Comparison of ENCODE assay signal across 30 cellular contexts in the genomic region with DNA sequence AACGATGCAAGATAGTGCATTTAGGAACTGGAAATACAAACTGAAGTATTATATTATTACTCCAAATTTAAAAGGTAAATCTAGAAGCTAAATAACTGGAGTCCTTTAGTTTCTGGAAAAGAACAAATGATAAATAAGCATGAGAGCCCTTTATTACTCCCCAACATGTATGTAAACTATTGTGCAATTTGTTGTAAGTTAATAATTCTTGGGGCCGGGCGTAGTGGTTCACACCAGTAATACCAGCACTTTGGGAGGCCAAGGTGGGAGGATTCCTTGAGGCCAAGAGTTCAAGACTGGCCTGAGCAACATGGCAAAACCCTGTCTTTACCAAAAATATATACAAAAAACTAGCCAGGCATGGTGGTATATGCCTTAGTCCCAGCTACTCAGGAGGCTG.
"Had no signal": no experiment of that assay in that cellular context is flagged by ENCODE, and none has a peak within 500 bp of the region (broad histone marks: within the 10 kb centered on the region; RNA-seq: fewer than 3 reads in every experiment).

No MANE protein-coding gene starts in this region.

- ATAC-seq: natural killer cell; psoas muscle; right cardiac atrium; sciatic nerve; stimulated activated memory B cell treated with anti-CD40 and anti-IgM and Interleukin-4, amounts not matched to agents 10 μg/mL and 1 μg/mL and 100 μg/mL, for 72 hours; stimulated activated naive CD8-positive, alpha-beta T cell treated with anti-CD3 and anti-CD28 coated beads, Interleukin-15, amount 100 ng/mL, for 72 hours; stimulated activated naive CD8-positive, alpha-beta T cell treated with anti-CD3 and anti-CD28 coated beads, Interleukin-15, Interleukin-2, amounts not matched to agents 100 U/mL and 50 U/mL, for 24 hours had no signal

- H2AFZ ChIP-seq: neural progenitor cell, parathyroid adenoma had no signal

- H3K36me3 ChIP-seq: neural progenitor cell, ovary, spleen, thoracic aorta, thyroid gland, upper lobe of left lung, vagina had no signal

- H3K27ac ChIP-seq: neural progenitor cell, ovary, parathyroid adenoma, psoas muscle, skin epidermis, spleen, thoracic aorta, thyroid gland, tibial nerve, upper lobe of left lung, vagina had no signal

- H3K4me1 ChIP-seq: parathyroid adenoma had no signal

- H3K9ac ChIP-seq: neural progenitor cell, parathyroid adenoma had no signal

- H3K4me2 ChIP-seq: neural progenitor cell, smooth muscle cell had no signal

- H3K27ac Mint-ChIP-seq: natural killer cell; nephron; neural progenitor cell; stimulated activated naive CD8-positive, alpha-beta T cell treated with anti-CD3 and anti-CD28 coated beads, Interleukin-15, amount 100 ng/mL, for 72 hours had no signal

- H3K9me3 Mint-ChIP-seq: natural killer cell; nephron; neural progenitor cell; stimulated activated memory B cell treated with anti-CD40 and anti-IgM and Interleukin-4, amounts not matched to agents 10 μg/mL and 1 μg/mL and 100 μg/mL, for 72 hours; stimulated activated naive CD8-positive, alpha-beta T cell treated with anti-CD3 and anti-CD28 coated beads, Interleukin-15, amount 100 ng/mL, for 72 hours had no signal

- H3K27me3 ChIP-seq: neural progenitor cell, ovary, spleen, thyroid gland, tibial nerve, upper lobe of left lung, vagina had no signal

- H3K27me3 Mint-ChIP-seq: progenitor cell of endocrine pancreas; stimulated activated memory B cell treated with anti-CD40 and anti-IgM and Interleukin-4, amounts not matched to agents 10 μg/mL and 1 μg/mL and 100 μg/mL, for 72 hours; stimulated activated naive CD8-positive, alpha-beta T cell treated with anti-CD3 and anti-CD28 coated beads, Interleukin-15, amount 100 ng/mL, for 72 hours had no signal

- H3K4me3 Mint-ChIP-seq: natural killer cell; nephron; neural progenitor cell; stimulated activated memory B cell treated with anti-CD40 and anti-IgM and Interleukin-4, amounts not matched to agents 10 μg/mL and 1 μg/mL and 100 μg/mL, for 72 hours; stimulated activated naive CD8-positive, alpha-beta T cell treated with anti-CD3 and anti-CD28 coated beads, Interleukin-15, amount 100 ng/mL, for 72 hours had no signal

- H3K4me3 ChIP-seq: neural progenitor cell, ovary, psoas muscle, skin epidermis, smooth muscle cell, spleen, thoracic aorta, thyroid gland, tibial nerve, upper lobe of left lung, vagina had no signal

- H3K9me3 ChIP-seq: ovary, psoas muscle, spleen, thoracic aorta, thyroid gland, tibial nerve, upper lobe of left lung, vagina had no signal

- FAIRE-seq: urothelium cell line had no signal

- DNase-seq: natural killer cell; occipital lobe; ovary; posterior cingulate gyrus; psoas muscle; right cardiac atrium; spleen; stimulated activated CD4-positive, alpha-beta T cell treated with anti-CD3 and anti-CD28 coated beads, Interleukin-12 subunit alpha, Interleukin-12 subunit beta, amount 100 ng/mL, for 4 hours; stimulated activated CD4-positive, alpha-beta T cell treated with anti-CD3 and anti-CD28 coated beads, Interleukin-1b, Interleukin-23, amount 100 ng/mL, for 48 hours; stimulated activated CD4-positive, alpha-beta T cell treated with anti-CD3 and anti-CD28 coated beads, Interleukin-4, amount 100 ng/mL, for 1 hour; stimulated activated CD4-positive, alpha-beta T cell treated with anti-CD3 and anti-CD28 coated beads, Interleukin-4, amount 100 ng/mL, for 4 hours; stimulated activated CD8-positive, alpha-beta memory T cell treated with anti-CD3 and anti-CD28 coated beads, Interleukin-4, amount 100 ng/mL, for 48 hours; stimulated activated naive CD4-positive, alpha-beta T cell; stimulated activated naive CD8-positive, alpha-beta T cell treated with anti-CD3 and anti-CD28 coated beads, Interleukin-15, amount 100 ng/mL, for 72 hours; stimulated activated naive CD8-positive, alpha-beta T cell treated with anti-CD3 and anti-CD28 coated beads, Interleukin-15, Interleukin-2, amounts not matched to agents 100 U/mL and 50 U/mL, for 24 hours; thyroid gland; trophoblast cell; upper lobe of left lung had no signal

- H3K36me3 Mint-ChIP-seq: natural killer cell had no signal
